In genomic region chr20:31717478-31717946, GRCh38 we compare ENCODE assay signal across 3 cellular contexts.
TF ChIP-seq lines count a peak whose summit lies in the region.

No MANE protein-coding gene starts in this region.

TF ChIP-seq in SK-N-SH, 30 proteins besides CTCF, POLR2A, EP300 and RAD21 (continued from another document):
- TF ChIP-seq USF1 (IDR thresholded peaks at IDR 0.05; ENCODE audit: borderline replicate concordance, low read depth), result no peak
- TF ChIP-seq YY1 (IDR thresholded peaks at IDR 0.05; ENCODE audit: low read depth), result no peak
- no peak for TF ChIP-seq FOXM1 (IDR thresholded peaks at IDR 0.05; ENCODE audit: low read depth)
- TF ChIP-seq RXRA (IDR thresholded peaks at IDR 0.05; ENCODE audit: borderline replicate concordance, low read depth), result no peak
- TF ChIP-seq EZH2phosphoT487 (IDR thresholded peaks at IDR 0.05; ENCODE audit: borderline replicate concordance, low read depth), result no peak
- TF ChIP-seq SIN3A (IDR thresholded peaks at IDR 0.05; ENCODE audit: borderline replicate concordance, low read depth, low read length), result no peak
- TF ChIP-seq PBX3 (IDR thresholded peaks at IDR 0.05), result no peak
- TF ChIP-seq FOXJ3 (CRISPR knock-in tag; IDR thresholded peaks at IDR 0.05), result no peak
- no peak for TF ChIP-seq SMC3 (IDR thresholded peaks at IDR 0.05; ENCODE audit: low read depth, low read length)
- TF ChIP-seq NRF1 (IDR thresholded peaks at IDR 0.05; ENCODE audit: low read depth, low read length), result no peak
- TF ChIP-seq JUND (IDR thresholded peaks at IDR 0.05), result no peak
- no peak for TF ChIP-seq RFX5 (IDR thresholded peaks at IDR 0.05; ENCODE audit: low read length)
- TF ChIP-seq ZBTB33 (IDR thresholded peaks at IDR 0.05; ENCODE audit: borderline replicate concordance, low read depth), result no peak
- TF ChIP-seq POLR2AphosphoS5 (IDR thresholded peaks at IDR 0.05; ENCODE audit: low read depth, low read length), result no peak
- TF ChIP-seq TCF12 (IDR thresholded peaks at IDR 0.05), result no peak
- TF ChIP-seq GATA2 (CRISPR knock-in tag; IDR thresholded peaks at IDR 0.05), result no peak

TF ChIP-seq in SK-N-SH treated with all-trans-retinoic acid at 6 μM for 48 hours, 23 proteins besides CTCF, POLR2A, EP300 and RAD21:
- no peak for TF ChIP-seq BACH2 (CRISPR knock-in tag; IDR thresholded peaks at IDR 0.05; ENCODE audit: borderline replicate concordance)
- TF ChIP-seq ZFP30 (CRISPR knock-in tag; IDR thresholded peaks at IDR 0.05), result no peak
- TF ChIP-seq CREB5 (CRISPR knock-in tag; IDR thresholded peaks at IDR 0.05; ENCODE audit: low read depth), result no peak
- TF ChIP-seq ZC3H10 (CRISPR knock-in tag; IDR thresholded peaks at IDR 0.05), result no peak
- TF ChIP-seq ZNF8 (CRISPR knock-in tag; IDR thresholded peaks at IDR 0.05), result no peak
- no peak for TF ChIP-seq ZNF565 (CRISPR knock-in tag; conservative IDR thresholded peaks at IDR 0.05; ENCODE audit: low read depth)
- no peak for TF ChIP-seq ISL1 (CRISPR knock-in tag; IDR thresholded peaks at IDR 0.05)
- no peak for TF ChIP-seq POU6F1 (CRISPR knock-in tag; IDR thresholded peaks at IDR 0.05; ENCODE audit: borderline replicate concordance, low read depth)
- no peak for TF ChIP-seq ZNF70 (CRISPR knock-in tag; IDR thresholded peaks at IDR 0.05)
- TF ChIP-seq TCF4 (CRISPR knock-in tag; IDR thresholded peaks at IDR 0.05; ENCODE audit: borderline replicate concordance), result no peak
- TF ChIP-seq SNAI2 (CRISPR knock-in tag; IDR thresholded peaks at IDR 0.05), result no peak
- no peak for TF ChIP-seq ZFP3 (CRISPR knock-in tag; IDR thresholded peaks at IDR 0.05)
- TF ChIP-seq GLIS3 (CRISPR knock-in tag; IDR thresholded peaks at IDR 0.05), result no peak
- TF ChIP-seq OSR1 (CRISPR knock-in tag; IDR thresholded peaks at IDR 0.05), result no peak
- no peak for TF ChIP-seq ARNTL (CRISPR knock-in tag; IDR thresholded peaks at IDR 0.05; ENCODE audit: borderline replicate concordance, low read depth)
- no peak for TF ChIP-seq CSDC2 (CRISPR knock-in tag; IDR thresholded peaks at IDR 0.05)
- TF ChIP-seq PPARA (CRISPR knock-in tag; IDR thresholded peaks at IDR 0.05; ENCODE audit: borderline replicate concordance), result no peak
- TF ChIP-seq ESRRG (CRISPR knock-in tag; IDR thresholded peaks at IDR 0.05), result no peak

TF ChIP-seq in K562, 482 proteins besides CTCF, POLR2A, EP300 and RAD21:
- TF ChIP-seq ETV5 (CRISPR knock-in tag; IDR thresholded peaks at IDR 0.05; ENCODE audit: low read depth), result 0 out of 2 replicates have a peak, but pooled peaks have one; percentile 1
- TF ChIP-seq CEBPG (CRISPR knock-in tag; IDR thresholded peaks at IDR 0.05), result no peak
- TF ChIP-seq CEBPG (tag; conservative IDR thresholded peaks at IDR 0.05 in 1 of 2, IDR thresholded peaks at IDR 0.05 in 1 of 2), result peak in 1 of 2 experiments; percentile 42; a peak in 1 of 4 replicates
- peak; percentile 14 for TF ChIP-seq KDM5B (IDR thresholded peaks at IDR 0.05; ENCODE audit: insufficient replicate concordance, low read depth, low read length)
- 0 out of 2 replicates have a peak, but pooled peaks have one; percentile 12 for TF ChIP-seq DMBX1 (CRISPR knock-in tag; IDR thresholded peaks at IDR 0.05; ENCODE audit: borderline replicate concordance)
- TF ChIP-seq ATF7 (IDR thresholded peaks at IDR 0.05), result no peak
